In genomic region chr16:29351971-29352616, GRCh38 we compare ENCODE assay signal across 9 cellular contexts. TPM values are rescaled to one million over a fixed set of nuclear protein-coding genes. Genes with fewer than 3 reads are reported as not detected.
DNase-seq lines count a peak whose midpoint lies in the region; ATAC-seq and TF ChIP-seq lines count a peak whose summit lies in the region.
"Not testable (repeated sequence)": the region's sequence is repeated elsewhere in the genome, so short reads cannot be mapped to it uniquely, and the experiment has no call there.
"Had no signal": no experiment of that assay in that cellular context is flagged by ENCODE, and none has a peak within 500 bp of the region (broad histone marks: within the 10 kb centered on the region; RNA-seq: fewer than 3 reads in every experiment).

No MANE protein-coding gene starts in this region.

- H3K27me3 Mint-ChIP-seq in neural progenitor cell (ENCODE audit: insufficient read depth, low read depth): not testable (repeated sequence)

- H3K4me2 ChIP-seq in hepatocyte, neural progenitor cell: not testable (repeated sequence)

- not testable (repeated sequence) for H4K20me1 ChIP-seq in hepatocyte (ENCODE audit: insufficient read depth, poor library complexity, severe bottlenecking); neural progenitor cell (ENCODE audit: low read depth)

- H3K9me2 ChIP-seq in hepatocyte (replicated peaks; ENCODE audit: insufficient read depth): not testable (repeated sequence)

- not testable (repeated sequence) for H3K79me2 ChIP-seq in hepatocyte; neural progenitor cell (ENCODE audit: low read depth)

- intact Hi-C loops in body of pancreas (cut with DNase I): not testable (repeated sequence)

- H3K36me3 ChIP-seq in body of pancreas (replicated peaks in 1 of 2; ENCODE audit: insufficient read depth in 1 of 2, low read depth in 2 of 2); hepatocyte (replicated peaks; ENCODE audit: insufficient read depth, low read depth); neural progenitor cell: not testable (repeated sequence)

- not testable (repeated sequence) for H3K9ac ChIP-seq in neural progenitor cell

- peak overlapping the region in 1 of 4 donors; percentile 56 for H3K27ac ChIP-seq in body of pancreas
- peak overlapping the region; percentile 51 for H3K27ac ChIP-seq in hepatocyte
- not testable (repeated sequence) for H3K27ac ChIP-seq in neural progenitor cell

- peaks cover 16% of the 10 kb centered on the region for H3K4me1 Mint-ChIP-seq in neural progenitor cell

- peak; percentile 26 for DNase-seq in CD1c-positive myeloid dendritic cell (ENCODE audit: extremely low spot score)
- DNase-seq in NCI-H748 (lab: John Stamatoyannopoulos, UW; ENCODE audit: unreplicated experiment): peak; percentile 48
- DNase-seq in body of pancreas: peak in 1 of 4 donors; percentile 17
- DNase-seq in hepatocyte (ENCODE audit: low spot score); neural progenitor cell (ENCODE audit: low spot score): not testable (repeated sequence)
- DNase-seq in left kidney (ENCODE audit: low read depth, low spot score): peak; percentile 62
- DNase-seq in retina: peak; percentile 30

- ATAC-seq in body of pancreas: peak; percentile 49

- TF ChIP-seq POLR2A in body of pancreas (IDR thresholded peaks at IDR 0.05): not testable (repeated sequence)

- H3K4me3 ChIP-seq in body of pancreas, hepatocyte, neural progenitor cell: not testable (repeated sequence)

- TF ChIP-seq CTCF in body of pancreas (IDR thresholded peaks at IDR 0.05); hepatocyte (IDR thresholded peaks at IDR 0.05; ENCODE audit: poor library complexity); neural progenitor cell (IDR thresholded peaks at IDR 0.05): not testable (repeated sequence)

- H3K9me3 ChIP-seq in body of pancreas; hepatocyte (ENCODE audit: low read depth); neural progenitor cell (ENCODE audit: low read depth): not testable (repeated sequence)

- peak overlapping the region; percentile 81 for H3K27ac Mint-ChIP-seq in neural progenitor cell

- H3K27me3 ChIP-seq in body of pancreas, hepatocyte, neural progenitor cell: not testable (repeated sequence)

- not testable (repeated sequence) for H3K4me1 ChIP-seq in body of pancreas; hepatocyte (ENCODE audit: insufficient read depth); neural progenitor cell

- not testable (repeated sequence) for H3K4me3 Mint-ChIP-seq in neural progenitor cell

- not testable (repeated sequence) for H3K36me3 Mint-ChIP-seq in neural progenitor cell

- H2AFZ ChIP-seq in hepatocyte; neural progenitor cell (replicated peaks): not testable (repeated sequence)

- not testable (repeated sequence) for H3K9me3 Mint-ChIP-seq in neural progenitor cell

- 41 to 68% methylated on average over 2 to 9 of the region's 9 CpGs for WGBS in body of pancreas, 2 donors
- 38% methylated on average over 9 of the region's 9 CpGs for WGBS in hepatocyte (ENCODE audit: low lambda C conversion rate, missing lambda C conversion rate)

- not testable (repeated sequence) for H3F3A ChIP-seq in neural progenitor cell (ENCODE audit: low read depth)

RNA-seq across cellular contexts. Expression of gene NPIPB11, which starts 54.4 kb away (rescaled TPM):
- total RNA-seq in body of pancreas (1 to 10 TPM in 1 of 2 donors, under 1 TPM in 1; 0.78 to 1.6 TPM), hepatocyte (0.96 and 1.9 TPM in 2 replicates), neural progenitor cell (ENCODE audit: low replicate concordance) (0.06 and 0.68 TPM in 2 replicates)
- 1.3 and 1.5 TPM in 2 replicates for polyA plus RNA-seq in hepatocyte
- total RNA-seq: A172, G401 had no signal
